ENCODE assay signal across 28 cellular contexts in genomic region chr3:49644684-49645083, GRCh38.
"Had no signal": no experiment of that assay in that cellular context is flagged by ENCODE, and none has a peak within 500 bp of the region (broad histone marks: within the 10 kb centered on the region; RNA-seq: fewer than 3 reads in every experiment).

No MANE protein-coding gene starts in this region.

- H3K27ac ChIP-seq: adrenal gland, body of pancreas, coronary artery, VCaP had no signal

- H3K9me3 ChIP-seq: adrenal gland, body of pancreas had no signal

- ATAC-seq: activated CD8-positive, alpha-beta T cell treated with anti-CD3 and anti-CD28 coated beads for 36 hours; activated naive CD8-positive, alpha-beta T cell treated with anti-CD3 and anti-CD28 coated beads, Interleukin-2, amount 50 U/mL, for 24 hours; activated T-cell treated with anti-CD3 and anti-CD28 coated beads, Interleukin-2, amount 50 U/mL, for 4 hours; body of pancreas; esophagus mucosa; T-helper 17 cell; WTC11 had no signal

- DNase-seq: activated CD4-positive, alpha-beta T cell treated with anti-CD3 and anti-CD28 coated beads for 1 hour; activated CD4-positive, alpha-beta T cell treated with anti-CD3 and anti-CD28 coated beads for 4 hours; activated CD4-positive, alpha-beta T cell treated with anti-CD3 and anti-CD28 coated beads, Interleukin-2, amount 10 ng/mL, durations not matched to agents 7 days and 5 days; activated CD4-positive, alpha-beta T cell treated with anti-CD3 and anti-CD28 coated beads, Interleukin-2, amount 50 U/mL, for 48 hours; activated CD8-positive, alpha-beta memory T cell treated with anti-CD3 and anti-CD28 coated beads for 24 hours; activated CD8-positive, alpha-beta T cell treated with anti-CD3 and anti-CD28 coated beads for 36 hours; activated effector memory CD4-positive, alpha-beta T cell treated with anti-CD3 and anti-CD28 coated beads, Interleukin-2, amount 50 U/mL, for 16 hours; activated naive CD4-positive, alpha-beta T cell treated with anti-CD3 and anti-CD28 coated beads for 36 hours; activated naive CD8-positive, alpha-beta T cell treated with anti-CD3 and anti-CD28 coated beads for 36 hours; activated naive CD8-positive, alpha-beta T cell treated with anti-CD3 and anti-CD28 coated beads, Interleukin-2, amount 50 U/mL, for 24 hours; activated T-cell treated with anti-CD3 and anti-CD28 coated beads, Interleukin-2, amount 50 U/mL, for 4 hours; adrenal gland; amygdala; aorta; body of pancreas; caudate nucleus; dorsolateral prefrontal cortex; effector memory CD4-positive, alpha-beta T cell; endodermal cell; foreskin fibroblast; head of caudate nucleus; T-helper 1 cell; T-helper 17 cell; T1000 had no signal

- H3K4me3 ChIP-seq: adrenal gland, body of pancreas, coronary artery, dorsolateral prefrontal cortex had no signal

- H3K27me3 ChIP-seq: adrenal gland, body of pancreas, dorsolateral prefrontal cortex had no signal

- H3K4me1 ChIP-seq: adrenal gland had no signal

- H3K36me3 ChIP-seq: adrenal gland had no signal
